In the genomic region with DNA sequence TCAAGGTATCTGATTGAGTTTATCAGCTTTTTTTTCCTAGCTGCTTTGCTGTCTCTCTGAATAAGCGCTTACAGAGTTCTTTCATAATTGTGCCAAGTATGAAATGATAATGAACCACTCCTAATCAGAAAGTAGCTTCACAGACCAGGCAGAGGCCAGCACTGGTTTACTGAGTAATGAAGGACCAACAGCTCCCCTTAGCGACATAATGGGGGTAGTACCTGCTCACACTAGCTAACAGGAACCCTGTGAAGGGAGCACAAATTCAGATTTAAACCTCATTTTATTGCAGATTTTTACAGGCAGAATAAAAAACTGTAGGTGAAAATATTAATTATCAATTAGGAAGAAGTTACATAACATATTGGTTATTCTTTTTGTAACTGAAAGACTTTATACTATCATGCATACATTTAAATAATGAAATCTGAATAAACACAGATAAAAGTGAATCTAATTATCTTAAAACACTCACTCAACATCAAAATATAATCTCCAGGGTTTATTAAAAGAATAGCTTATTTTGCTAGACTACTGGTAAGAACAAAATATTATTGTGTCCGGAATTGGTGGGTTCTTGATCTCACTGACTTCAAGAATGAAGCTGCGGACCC, we compare ENCODE assay signal across 8 cellular contexts. TPM values are rescaled to one million over a fixed set of nuclear protein-coding genes. Genes with fewer than 3 reads are reported as not detected.
A peak's percentile ranks its signal among the peaks of the same experiment; 100 is the strongest.
DNase-seq lines count a peak whose midpoint lies in the region; ATAC-seq and TF ChIP-seq lines count a peak whose summit lies in the region.

No MANE protein-coding gene starts in this region.

- POLR2A ChIA-PET in CD8-positive, alpha-beta T cell (lab: Charles Lee), result no interaction called here

- H4K91ac ChIP-seq in neuronal stem cell (ENCODE audit: low read depth, low read length, poor library complexity), result no peak overlapping the region

- no peak overlapping the region for H3K4me3 Mint-ChIP-seq in CD8-positive, alpha-beta T cell

- no peak overlapping the region for H3K23ac ChIP-seq in neuronal stem cell (ENCODE audit: low read depth, low read length, poor library complexity)

- CTCF ChIA-PET in CD8-positive, alpha-beta T cell (lab: Charles Lee), result no interaction called here

- WGBS in neuronal stem cell (ENCODE audit: extremely low coverage in 2 of 2, insufficient read length in 2 of 2, insufficient replicate concordance in 1 of 2), 2 donors, result no CpG with 5 or more reads among the region's 4 CpGs

- no peaks in the 10 kb centered on the region for H3K27me3 Mint-ChIP-seq in CD8-positive, alpha-beta T cell (ENCODE audit: low read depth)

- H3K4me2 ChIP-seq in fibroblast of lung (ENCODE audit: extremely low read depth, insufficient read depth, low read length) (peak overlapping the region; percentile 5), neuronal stem cell (ENCODE audit: insufficient read depth, low read length, poor library complexity, severe bottlenecking) (no peak overlapping the region)

- H4K20me1 ChIP-seq in fibroblast of lung (ENCODE audit: control insufficient read depth, extremely low read depth, insufficient read depth, low read length), result no peaks in the 10 kb centered on the region

- ATAC-seq in CD8-positive, alpha-beta T cell, result no peak
- ATAC-seq in GM19351 (IDR thresholded peaks at IDR 0.05; ENCODE audit: unreplicated experiment), result no peak
- no peak for ATAC-seq in HG02973 (IDR thresholded peaks at IDR 0.05; ENCODE audit: unreplicated experiment)

- no peaks in the 10 kb centered on the region for H3K9me3 Mint-ChIP-seq in CD8-positive, alpha-beta T cell

- no peak overlapping the region for H2AK5ac ChIP-seq in neuronal stem cell (ENCODE audit: low read depth, low read length)

- no peak overlapping the region for H2BK120ac ChIP-seq in neuronal stem cell (ENCODE audit: low read depth, low read length)

- H3K4me3 ChIP-seq in fibroblast of lung (replicated peaks in 1 of 4; ENCODE audit: control extremely low read depth in 1 of 4, insufficient read depth in 1 of 4, low read depth in 3 of 4, low read length in 4 of 4), result no peak overlapping the region
- no peak overlapping the region for H3K4me3 ChIP-seq in neuronal stem cell (ENCODE audit: low read length in 2 of 2)
- no peak overlapping the region for H3K4me3 ChIP-seq in CD8-positive, alpha-beta T cell (ENCODE audit: low read depth, low read length)

- H4K8ac ChIP-seq in neuronal stem cell (ENCODE audit: low read depth, low read length), result no peak overlapping the region

- no peaks in the 10 kb centered on the region for H3K79me2 ChIP-seq in fibroblast of lung (ENCODE audit: control insufficient read depth, insufficient read depth, low read length)

- no peak overlapping the region for H3K4ac ChIP-seq in neuronal stem cell (ENCODE audit: low read length)

- H3K9ac ChIP-seq in fibroblast of lung (ENCODE audit: insufficient read depth, low read length), result no peak overlapping the region
- H3K9ac ChIP-seq in neuronal stem cell (ENCODE audit: low read depth, low read length, poor library complexity), result no peak overlapping the region

- H2BK15ac ChIP-seq in neuronal stem cell (ENCODE audit: low read length), result no peak overlapping the region

- no peaks in the 10 kb centered on the region for H3K4me1 ChIP-seq in fibroblast of lung (ENCODE audit: control insufficient read depth, extremely low read depth, insufficient read depth, low read length)
- H3K4me1 ChIP-seq in neuronal stem cell (ENCODE audit: control insufficient read depth in 2 of 2, insufficient read depth in 1 of 2, low read depth in 1 of 2, low read length in 2 of 2), result peaks cover 0 to 4% of the 10 kb centered on the region in 2 donors
- H3K4me1 ChIP-seq in CD8-positive, alpha-beta T cell (ENCODE audit: insufficient read depth, low read length), result no peaks in the 10 kb centered on the region

- H2BK5ac ChIP-seq in neuronal stem cell (ENCODE audit: low read length), result no peak overlapping the region

- intact Hi-C loops in CD8-positive, alpha-beta T cell (cut with DNase I, micrococcal nuclease), result no loop called here

- H2BK12ac ChIP-seq in neuronal stem cell (ENCODE audit: low read length), result no peak overlapping the region

- H3K9me3 ChIP-seq in fibroblast of lung (ENCODE audit: control insufficient read depth, insufficient read depth, low read depth, low read length) (no peaks in the 10 kb centered on the region), neuronal stem cell (replicated peaks in 1 of 2; ENCODE audit: control insufficient read depth in 2 of 2, insufficient read depth in 1 of 2, low read depth in 1 of 2, low read length in 2 of 2) (no peaks in the 10 kb centered on the region)
- H3K9me3 ChIP-seq in CD8-positive, alpha-beta T cell (ENCODE audit: low read length), result no peaks in the 10 kb centered on the region

- H3K27ac ChIP-seq in fibroblast of lung (ENCODE audit: insufficient read depth, low read length) (no peak overlapping the region), neuronal stem cell (replicated peaks; ENCODE audit: low read length) (no peak overlapping the region)
- no peak overlapping the region for H3K27ac ChIP-seq in CD8-positive, alpha-beta T cell (ENCODE audit: low read depth, low read length)

- no peak overlapping the region for H3K27ac Mint-ChIP-seq in CD8-positive, alpha-beta T cell

- TF ChIP-seq CTCF in fibroblast of lung (conservative IDR thresholded peaks at IDR 0.05 in 1 of 2, IDR thresholded peaks at IDR 0.05 in 1 of 2; ENCODE audit: low read depth in 1 of 2, low read length in 2 of 2), result peak; percentile 81 to 92
- no peak for TF ChIP-seq CTCF in CD8-positive, alpha-beta T cell (IDR thresholded peaks at IDR 0.05)

- H3K27me3 ChIP-seq in fibroblast of lung (ENCODE audit: control insufficient read depth, insufficient read depth, low read length) (no peaks in the 10 kb centered on the region), neuronal stem cell (ENCODE audit: control insufficient read depth in 3 of 3, insufficient read depth in 3 of 3, low read depth in 1 of 3, low read length in 3 of 3) (peaks cover 0 to 2% (median 0%) of the 10 kb centered on the region in 3 experiments)
- no peaks in the 10 kb centered on the region for H3K27me3 ChIP-seq in CD8-positive, alpha-beta T cell (ENCODE audit: insufficient read depth, low read length)

- H3K18ac ChIP-seq in neuronal stem cell (ENCODE audit: low read length), result no peak overlapping the region

- no peaks in the 10 kb centered on the region for H3K36me3 ChIP-seq in fibroblast of lung (ENCODE audit: control insufficient read depth, insufficient read depth, low read length)
- H3K36me3 ChIP-seq in neuronal stem cell (replicated peaks in 1 of 2; ENCODE audit: control insufficient read depth in 2 of 2, insufficient read depth in 2 of 2, low read length in 2 of 2), result no peaks in the 10 kb centered on the region
- H3K36me3 ChIP-seq in CD8-positive, alpha-beta T cell (ENCODE audit: insufficient read depth, low read length), result no peaks in the 10 kb centered on the region

- H3K4me1 Mint-ChIP-seq in CD8-positive, alpha-beta T cell (ENCODE audit: low read depth), result no peaks in the 10 kb centered on the region

- no peak overlapping the region for H3K14ac ChIP-seq in neuronal stem cell (ENCODE audit: low read length)

- no peaks in the 10 kb centered on the region for H3K79me1 ChIP-seq in neuronal stem cell (ENCODE audit: low read depth, low read length)

- H2AFZ ChIP-seq in fibroblast of lung (ENCODE audit: low read length), result no peak overlapping the region
- H2AFZ ChIP-seq in neuronal stem cell (ENCODE audit: low read length), result no peak overlapping the region

- DNase-seq in DMS114 treated with DMSO at 0.1 percent for 48 hours (lab: John Stamatoyannopoulos, UW; ENCODE audit: unreplicated experiment), result peak; percentile 58
- peak; percentile 69 for DNase-seq in HuH-7 (ENCODE audit: low spot score)
- DNase-seq in RPMI7951 (ENCODE audit: low read depth), result peak; percentile 42
- peak; percentile 65 to 87 for DNase-seq in fibroblast of lung (ENCODE audit: low read depth in 2 of 2)
- peak; percentile 50 for DNase-seq in neuronal stem cell (ENCODE audit: low spot score)
- DNase-seq in CD8-positive, alpha-beta T cell, result no peak

- H3K36me3 Mint-ChIP-seq in CD8-positive, alpha-beta T cell, result no peaks in the 10 kb centered on the region

RNA-seq across cellular contexts. Expression of a gene that starts 53.7 kb away (rescaled TPM):
- total RNA-seq in RPMI7951 (2014; rRNA removed; shearing (Covaris generic)), result not detected in 2 replicates
- not detected in 2 replicates for total RNA-seq in fibroblast of lung
- not detected in 2 replicates for polyA plus RNA-seq in fibroblast of lung
- not detected in 2 replicates for polyA plus RNA-seq in fibroblast of lung (2012)
- polyA minus RNA-seq in fibroblast of lung (ENCODE audit: low replicate concordance), result not detected in 2 replicates
- polyA plus RNA-seq in neuronal stem cell (2013, experiment 1 of 2), result not detected
- not detected for polyA plus RNA-seq in neuronal stem cell (2013, experiment 2 of 2)
- not detected for total RNA-seq in CD8-positive, alpha-beta T cell

RNA-seq across cellular contexts. Expression of a gene that starts 59.6 kb away (rescaled TPM):
- total RNA-seq in RPMI7951 (2014; rRNA removed; shearing (Covaris generic)), result 0.98 and 1.2 TPM in 2 replicates
- total RNA-seq in fibroblast of lung, result 5.8 and 24.9 TPM in 2 replicates
- polyA plus RNA-seq in fibroblast of lung, result 1.2 and 6.2 TPM in 2 replicates
- polyA plus RNA-seq in fibroblast of lung (2012), result 1.5 and 5.4 TPM in 2 replicates
- polyA minus RNA-seq in fibroblast of lung (ENCODE audit: low replicate concordance), result 3.8 and 11.9 TPM in 2 replicates
- 46.4 TPM for polyA plus RNA-seq in neuronal stem cell (2013, experiment 1 of 2)
- 44.9 TPM for polyA plus RNA-seq in neuronal stem cell (2013, experiment 2 of 2)
- total RNA-seq in CD8-positive, alpha-beta T cell, result not detected

Comparison
In these comparisons a context has a peak if more than half of its experiments do, and no peak if none do; other contexts are left out.
1. DNase-seq: peak in DMS114 treated with DMSO at 0.1 percent for 48 hours (single experiment), HuH-7 (single experiment), RPMI7951 (single experiment), fibroblast of lung (2 of 2) and neuronal stem cell (single experiment); none in CD8-positive, alpha-beta T cell (0 of 7).